In the genomic region with DNA sequence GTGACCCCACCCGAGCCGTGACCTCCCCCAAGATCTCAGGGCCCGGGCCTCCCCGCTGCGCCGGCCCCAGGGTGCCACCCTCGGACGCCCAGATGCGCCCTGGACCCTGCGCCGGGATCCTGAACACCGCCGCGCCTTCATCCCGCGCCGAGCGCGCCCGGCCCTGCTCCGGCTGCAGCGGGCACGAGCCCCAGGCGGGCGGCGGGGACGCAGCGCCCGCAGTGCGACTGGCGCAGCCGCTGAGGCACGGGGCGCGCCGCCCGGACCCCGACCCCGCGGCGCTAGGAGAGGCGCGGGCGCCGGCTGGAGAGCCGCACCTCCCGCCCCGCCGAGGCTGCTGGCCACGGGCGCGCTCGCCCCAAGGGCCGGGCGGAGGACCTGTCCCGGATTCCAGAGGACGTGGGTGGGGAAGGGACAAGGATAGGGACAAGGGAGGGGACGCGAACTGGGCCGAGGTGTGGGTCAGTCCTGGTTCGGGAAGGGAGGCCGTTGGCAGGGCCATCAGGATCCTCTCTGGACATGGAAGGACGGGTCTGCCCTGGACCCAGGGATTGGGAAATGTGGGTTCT, we compare ENCODE assay signal across 10 cellular contexts. TPM values are rescaled to one million over a fixed set of nuclear protein-coding genes. Genes with fewer than 3 reads are reported as not detected.
DNase-seq lines count a peak whose midpoint lies in the region; ATAC-seq and TF ChIP-seq lines count a peak whose summit lies in the region.
"Had no signal": no experiment of that assay in that cellular context is flagged by ENCODE, and none has a peak within 500 bp of the region (broad histone marks: within the 10 kb centered on the region; RNA-seq: fewer than 3 reads in every experiment).

No MANE protein-coding gene starts in this region.

- H3K4me1 Mint-ChIP-seq in activated naive CD4-positive, alpha-beta T cell treated with anti-CD3 and anti-CD28 coated beads, Interleukin-2, amount 50 U/mL, for 24 hours = peaks cover 49% of the 10 kb centered on the region

- 0 to 1% methylated on average over 8 of the region's 63 CpGs for WGBS in testis, 2 donors

- no peaks in the 10 kb centered on the region for H3K36me3 Mint-ChIP-seq in activated naive CD4-positive, alpha-beta T cell treated with anti-CD3 and anti-CD28 coated beads, Interleukin-2, amount 50 U/mL, for 24 hours

- no peak overlapping the region for H3K27ac Mint-ChIP-seq in activated naive CD4-positive, alpha-beta T cell treated with anti-CD3 and anti-CD28 coated beads, Interleukin-2, amount 50 U/mL, for 24 hours

- peak; percentile 1 for ATAC-seq in left colon
- ATAC-seq in HG03521 (IDR thresholded peaks at IDR 0.05; ENCODE audit: unreplicated experiment) = no peak

- TF ChIP-seq CTCF in testis (IDR thresholded peaks at IDR 0.05) (no peak), GM13977 (IDR thresholded peaks at IDR 0.05; ENCODE audit: extremely low read depth, insufficient read depth, missing control alignments) (no peak)

- no peaks in the 10 kb centered on the region for H3K27me3 ChIP-seq in testis

- H3K9me3 Mint-ChIP-seq in activated naive CD4-positive, alpha-beta T cell treated with anti-CD3 and anti-CD28 coated beads, Interleukin-2, amount 50 U/mL, for 24 hours = no peaks in the 10 kb centered on the region

- in situ Hi-C loops in GM13977 (cut with MboI; ENCODE audit: low pct_unique_long_range_greater_than_20kb, low sequenced_read_pairs, unreplicated experiment) = no loop called here

- peaks cover 12% of the 10 kb centered on the region for H3K27me3 Mint-ChIP-seq in activated naive CD4-positive, alpha-beta T cell treated with anti-CD3 and anti-CD28 coated beads, Interleukin-2, amount 50 U/mL, for 24 hours

- H3K9me3 ChIP-seq in testis = no peaks in the 10 kb centered on the region

- H3K4me3 Mint-ChIP-seq in activated naive CD4-positive, alpha-beta T cell treated with anti-CD3 and anti-CD28 coated beads, Interleukin-2, amount 50 U/mL, for 24 hours = peak overlapping the region; percentile 88

- peak; percentile 29 for DNase-seq in activated CD4-positive, alpha-beta T cell treated with anti-CD3 and anti-CD28 coated beads for 48 hours
- no peak for DNase-seq in activated CD4-positive, alpha-beta T cell treated with anti-CD3 and anti-CD28 coated beads for 1 hour
- peak in 1 of 2 donors; percentile 48 for DNase-seq in left colon
- DNase-seq in testis = no peak
- DNase-seq in GM13977 (ENCODE audit: low spot score) = no peak
- DNase-seq in glomerular visceral epithelial cell (ENCODE audit: extremely low spot score) = no peak

- H3K36me3 ChIP-seq in testis (ENCODE audit: low read depth, missing control alignments) = no peaks in the 10 kb centered on the region

- peaks cover 28% of the 10 kb centered on the region for H3K4me1 ChIP-seq in testis

- peak overlapping the region in 1 of 2 donors; percentile 46 for H3K27ac ChIP-seq in testis

- intact Hi-C loops in left colon (cut with DNase I, micrococcal nuclease) = no loop called here
- intact Hi-C loops in testis (cut with DNase I; ENCODE audit: low total_unique reads) = no loop called here

- H3K4me3 ChIP-seq in testis = peak overlapping the region; percentile 68

- TF ChIP-seq POLR2A in testis (IDR thresholded peaks at IDR 0.05) = no peak

RNA-seq across cellular contexts. Expression of a gene that starts 1.2 kb away (rescaled TPM):
- total RNA-seq in left colon (10 to 100 TPM; 31.9 to 48.7 TPM), testis (10 to 100 TPM; 40.5 to 55.3 TPM)
- 14.7 TPM for polyA plus RNA-seq in testis (ENCODE audit: insufficient read depth, low read depth, low replicate concordance)

RNA-seq across cellular contexts. Expression of a gene that starts 1.5 kb away (rescaled TPM):
- under 1 TPM; 0.46 to 0.73 TPM for total RNA-seq in left colon
- total RNA-seq in testis = 10 to 100 TPM; 30.5 to 41.2 TPM
- 40.1 TPM for polyA plus RNA-seq in testis (ENCODE audit: insufficient read depth, low read depth, low replicate concordance)
- total RNA-seq: activated CD8-positive, alpha-beta memory T cell treated with anti-CD3 and anti-CD28 coated beads for 36 hours; Daoy had no signal

RNA-seq across cellular contexts. Expression of a gene that starts 51.6 kb away (rescaled TPM):
- total RNA-seq in left colon (10 to 100 TPM; 45.6 to 47.4 TPM), testis (10 to 100 TPM; 61.3 to 68.3 TPM)
- 69.8 TPM for polyA plus RNA-seq in testis (ENCODE audit: insufficient read depth, low read depth, low replicate concordance)

Comparison
In these comparisons a context has a peak if more than half of its experiments do, and no peak if none do; other contexts are left out.
1. RNA of a gene that starts 1.5 kb away (total RNA-seq): 30.5 to 41.2 TPM in testis; 0.46 to 0.73 TPM in left colon; every median in the first group is over 10 times any median in the second.